8 cellular contexts compared by ENCODE assay signal in genomic region chr16:8798174-8798527, GRCh38.
A peak's percentile ranks its signal among the peaks of the same experiment; 100 is the strongest.
DNase-seq lines count a peak whose midpoint lies in the region; ATAC-seq and TF ChIP-seq lines count a peak whose summit lies in the region.

No MANE protein-coding gene starts in this region.

- DNase-seq in GM12865 (ENCODE audit: low read depth) (peak; percentile 31), iris pigment epithelial cell (ENCODE audit: low read depth) (peak; percentile 52), NCI-H1930 (lab: John Stamatoyannopoulos, UW) (no peak), NCI-H446 (lab: John Stamatoyannopoulos, UW) (no peak)
- DNase-seq in activated naive CD4-positive, alpha-beta T cell treated with anti-CD3 and anti-CD28 coated beads, Interleukin-2, amount 10 ng/mL, durations not matched to agents 7 days and 5 days: no peak

- H3K9me3 Mint-ChIP-seq in activated naive CD4-positive, alpha-beta T cell treated with anti-CD3 and anti-CD28 coated beads, Interleukin-2, amount 10 ng/mL, durations not matched to agents 7 days and 5 days: no peaks in the 10 kb centered on the region

- peaks cover 46% of the 10 kb centered on the region for H3K4me1 Mint-ChIP-seq in activated naive CD4-positive, alpha-beta T cell treated with anti-CD3 and anti-CD28 coated beads, Interleukin-2, amount 10 ng/mL, durations not matched to agents 7 days and 5 days

- H3K27ac ChIP-seq in stomach smooth muscle (ENCODE audit: low read length): peak overlapping the region; percentile 70

- H3K4me1 ChIP-seq in stomach smooth muscle (ENCODE audit: control insufficient read depth, insufficient read depth, low read length): peaks cover 26% of the 10 kb centered on the region

- peaks cover 10 to 13% of the 10 kb centered on the region in 2 donors for H3K36me3 ChIP-seq in stomach smooth muscle (ENCODE audit: control insufficient read depth in 2 of 2, insufficient read depth in 2 of 2, low read length in 2 of 2)

- no peaks in the 10 kb centered on the region for H3K27me3 ChIP-seq in stomach smooth muscle (ENCODE audit: control insufficient read depth in 1 of 2, insufficient read depth in 2 of 2, low read length in 2 of 2)

- no peaks in the 10 kb centered on the region for H3K9me3 ChIP-seq in stomach smooth muscle (ENCODE audit: control insufficient read depth in 2 of 2, low read length in 2 of 2)

- no peaks in the 10 kb centered on the region for H3K27me3 Mint-ChIP-seq in activated naive CD4-positive, alpha-beta T cell treated with anti-CD3 and anti-CD28 coated beads, Interleukin-2, amount 10 ng/mL, durations not matched to agents 7 days and 5 days

- CTCF ChIA-PET in activated naive CD4-positive, alpha-beta T cell treated with anti-CD3 and anti-CD28 coated beads, Interleukin-2, amount 10 ng/mL, durations not matched to agents 7 days and 5 days (lab: Charles Lee): interaction anchor here (1.0 kb wide), 1 partner anchor 82 kb away, joined by 5 read pairs; no protein-coding TSS in a partner anchor

- no peak for TF ChIP-seq CTCF in GM12865 (IDR thresholded peaks at IDR 0.05; ENCODE audit: insufficient read depth, low read depth, low read length, missing control alignments)

- peak overlapping the region; percentile 96 for H3K4me3 Mint-ChIP-seq in activated naive CD4-positive, alpha-beta T cell treated with anti-CD3 and anti-CD28 coated beads, Interleukin-2, amount 10 ng/mL, durations not matched to agents 7 days and 5 days

- H3K27ac Mint-ChIP-seq in activated naive CD4-positive, alpha-beta T cell treated with anti-CD3 and anti-CD28 coated beads, Interleukin-2, amount 10 ng/mL, durations not matched to agents 7 days and 5 days: peak overlapping the region; percentile 80

- peaks cover 27% of the 10 kb centered on the region for H3K36me3 Mint-ChIP-seq in activated naive CD4-positive, alpha-beta T cell treated with anti-CD3 and anti-CD28 coated beads, Interleukin-2, amount 10 ng/mL, durations not matched to agents 7 days and 5 days

- H3K9ac ChIP-seq in stomach smooth muscle (ENCODE audit: low read length in 2 of 2): peak overlapping the region; percentile 85 to 91

- peak; percentile 1 for ATAC-seq in HG03045 (IDR thresholded peaks at IDR 0.05; ENCODE audit: unreplicated experiment)
- ATAC-seq in HG03097 (IDR thresholded peaks at IDR 0.05; ENCODE audit: low FRiP score, unreplicated experiment): no peak

- H3K4me3 ChIP-seq in GM12865 (ENCODE audit: low read depth, low read length): peak overlapping the region; percentile 73
- H3K4me3 ChIP-seq in stomach smooth muscle (ENCODE audit: low read length in 2 of 2): peak overlapping the region; percentile 90 to 98

Comparison
In these comparisons a context has a peak if more than half of its experiments do, and no peak if none do; other contexts are left out.
1. DNase-seq: peak in GM12865 (single experiment) and iris pigment epithelial cell (single experiment); none in activated naive CD4-positive, alpha-beta T cell treated with anti-CD3 and anti-CD28 coated beads, Interleukin-2, amount 10 ng/mL, durations not matched to agents 7 days and 5 days (single experiment), NCI-H1930 (0 of 2) and NCI-H446 (0 of 2).